1 cellular context compared by ENCODE assay signal in the genomic region with DNA sequence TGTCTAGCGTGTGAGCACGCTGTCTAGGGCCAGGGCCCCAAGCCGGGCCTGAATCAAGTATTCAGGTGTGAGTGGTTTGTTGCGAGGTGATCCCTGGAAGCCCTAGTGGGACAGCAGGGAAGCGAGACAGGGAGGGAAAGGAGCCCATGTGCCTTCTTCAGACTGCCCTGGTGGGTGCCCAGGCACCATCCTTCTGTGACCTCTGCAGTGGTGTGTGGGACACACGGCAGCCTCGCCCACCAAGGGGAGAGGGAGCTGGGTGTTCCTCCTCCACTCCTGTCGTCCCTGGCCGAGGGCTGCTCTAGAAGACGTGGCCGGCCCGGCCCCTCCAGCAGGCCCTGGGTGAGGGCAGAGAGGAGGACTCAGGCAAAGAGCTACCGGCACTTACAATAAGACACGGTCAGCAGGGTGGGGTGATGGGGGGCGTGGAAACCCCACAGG.
TF ChIP-seq lines count a peak whose summit lies in the region.

No MANE protein-coding gene starts in this region.

TF ChIP-seq in A549, 52 proteins besides CTCF, POLR2A, EP300 and RAD21:
- TF ChIP-seq NFE2L2 (conservative IDR thresholded peaks at IDR 0.05; ENCODE audit: low read length) (no peak), HDAC2 (IDR thresholded peaks at IDR 0.05) (no peak), SREBF2 (IDR thresholded peaks at IDR 0.05) (no peak), ZC3H11A (IDR thresholded peaks at IDR 0.05) (no peak), JUN (IDR thresholded peaks at IDR 0.05) (no peak)
- TF ChIP-seq, protein P1, sequence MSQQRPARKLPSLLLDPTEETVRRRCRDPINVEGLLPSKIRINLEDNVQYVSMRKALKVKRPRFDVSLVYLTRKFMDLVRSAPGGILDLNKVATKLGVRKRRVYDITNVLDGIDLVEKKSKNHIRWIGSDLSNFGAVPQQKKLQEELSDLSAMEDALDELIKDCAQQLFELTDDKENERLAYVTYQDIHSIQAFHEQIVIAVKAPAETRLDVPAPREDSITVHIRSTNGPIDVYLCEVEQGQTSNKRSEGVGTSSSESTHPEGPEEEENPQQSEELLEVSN (IDR thresholded peaks at IDR 0.05; ENCODE audit: borderline replicate concordance, low read depth), result no peak
